32 cellular contexts compared by ENCODE assay signal in genomic region chr17:79169366-79169765, GRCh38.
"Had no signal": no experiment of that assay in that cellular context is flagged by ENCODE, and none has a peak within 500 bp of the region (broad histone marks: within the 10 kb centered on the region; RNA-seq: fewer than 3 reads in every experiment).

No MANE protein-coding gene starts in this region.

- H3K4me3 ChIP-seq: MG63 had no signal

- H3K4me2 ChIP-seq: KMS-11 had no signal

- H3K36me3 ChIP-seq: MG63 had no signal

- H3K9ac ChIP-seq: KMS-11 had no signal

- DNase-seq: Kasumi-1, MM.1S, NCI-H1048, NCI-H1092, NCI-H1092 treated with DMSO at 0.1 percent for 48 hours, NCI-H1105, NCI-H1105 treated with DMSO at 0.1 percent for 48 hours, NCI-H1417, NCI-H1417 treated with DMSO at 0.1 percent for 48 hours, NCI-H1436, NCI-H1436 treated with DMSO at 0.1 percent for 48 hours, NCI-H146, NCI-H1694, NCI-H1694 treated with DMSO at 0.1 percent for 48 hours, NCI-H187, NCI-H187 treated with DMSO at 0.1 percent for 48 hours, NCI-H2029, NCI-H2029 treated with DMSO at 0.1 percent for 48 hours, NCI-H2081, NCI-H2081 treated with DMSO at 0.1 percent for 48 hours, NCI-H2107, NCI-H2171, NCI-H2171 treated with DMSO at 0.1 percent for 48 hours, NCI-H2227 treated with DMSO at 0.1 percent for 48 hours, NCI-H226, NCI-H345, NCI-H446, NCI-H446 treated with DMSO at 0.1 percent for 48 hours, NCI-H510A, NCI-H510A treated with DMSO at 0.1 percent for 48 hours had no signal

- H3K27ac ChIP-seq: KMS-11 had no signal

- H3K9me3 ChIP-seq: MG63 had no signal
